In the genomic region with DNA sequence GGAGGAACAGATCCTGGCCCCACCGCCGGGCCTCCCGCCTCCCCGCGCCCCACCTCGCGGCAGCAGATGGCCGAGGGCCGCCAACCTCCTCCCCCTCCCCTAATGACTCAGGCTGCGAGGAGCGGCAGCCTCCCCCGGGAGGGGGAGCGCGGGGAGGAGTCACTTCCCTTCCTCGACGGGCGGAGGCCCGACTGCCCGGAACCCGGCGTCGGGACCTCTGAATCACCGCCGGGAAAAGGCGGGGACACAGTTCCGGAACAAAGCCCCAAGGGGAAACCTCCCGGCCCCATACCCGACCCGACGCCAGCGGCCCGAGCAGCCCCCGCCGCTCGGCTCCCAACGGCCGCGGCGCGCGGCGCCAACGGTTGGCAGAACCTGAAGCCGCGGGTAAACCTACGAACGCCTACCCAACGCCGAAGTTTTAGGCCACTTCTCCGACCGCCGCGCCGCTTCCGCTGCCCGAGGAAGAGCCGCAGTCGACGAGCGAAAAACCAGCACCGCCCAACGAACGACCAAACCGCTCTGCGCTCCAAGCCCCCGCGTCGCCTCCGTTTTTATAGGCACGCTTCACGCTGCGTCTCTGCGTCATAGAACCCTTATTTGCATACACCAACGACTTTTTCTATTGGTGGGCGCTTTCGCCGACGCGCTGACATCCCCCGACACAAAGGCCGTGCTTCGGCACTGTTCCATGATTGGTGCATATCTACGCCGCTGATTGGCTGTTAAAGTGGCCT, we compare ENCODE assay signal across 1 cellular context.
A peak's percentile ranks its signal among the peaks of the same experiment; 100 is the strongest.
TF ChIP-seq lines count a peak whose summit lies in the region.

No MANE protein-coding gene starts in this region.

TF ChIP-seq in HepG2, 621 proteins besides CTCF, POLR2A, EP300 and RAD21 (continued from another document and continues in another):
- peak; percentile 57; the same call in 1 of the 2 replicates for TF ChIP-seq PBX3 (CRISPR knock-in tag; IDR thresholded peaks at IDR 0.05; ENCODE audit: borderline replicate concordance)
- peak; percentile 96; the same call in 1 of the 2 replicates for TF ChIP-seq NFKB2 (CRISPR knock-in tag; IDR thresholded peaks at IDR 0.05; ENCODE audit: borderline replicate concordance)
- peak; percentile 90 for TF ChIP-seq HOXA9 (CRISPR knock-in tag; IDR thresholded peaks at IDR 0.05; ENCODE audit: borderline replicate concordance)
- peak; percentile 40 for TF ChIP-seq JARID2 (CRISPR knock-in tag; IDR thresholded peaks at IDR 0.05; ENCODE audit: insufficient replicate concordance)
- TF ChIP-seq AGO2 (optimal IDR thresholded peaks at IDR 0.05; ENCODE audit: low read depth, low read length): peak; percentile 100
- TF ChIP-seq ZNF704 (CRISPR knock-in tag; IDR thresholded peaks at IDR 0.05; ENCODE audit: borderline replicate concordance): peak; percentile 90; the same call in 1 of the 2 replicates
- TF ChIP-seq ZNF709 (CRISPR knock-in tag; IDR thresholded peaks at IDR 0.05): peak; percentile 97
- TF ChIP-seq ZNF607 (CRISPR knock-in tag; IDR thresholded peaks at IDR 0.05; ENCODE audit: borderline replicate concordance): peak; percentile 93; the same call in 1 of the 2 replicates
- TF ChIP-seq MED1 (CRISPR knock-in tag; IDR thresholded peaks at IDR 0.05): peak; percentile 79
- TF ChIP-seq ZSCAN25 (CRISPR knock-in tag; IDR thresholded peaks at IDR 0.05): peak; percentile 71; the same call in 1 of the 2 replicates
- peak; percentile 77; the same call in 1 of the 2 replicates for TF ChIP-seq SNRNP70 (IDR thresholded peaks at IDR 0.05; ENCODE audit: low read depth, low read length)
- TF ChIP-seq E2F2 (CRISPR knock-in tag; IDR thresholded peaks at IDR 0.05; ENCODE audit: borderline replicate concordance): peak; percentile 97; the same call in 1 of the 2 replicates
- peak; percentile 90 for TF ChIP-seq FOXK1 (CRISPR knock-in tag; IDR thresholded peaks at IDR 0.05; ENCODE audit: borderline replicate concordance, low read depth)
- peak; percentile 99 for TF ChIP-seq GMEB2 (CRISPR knock-in tag; IDR thresholded peaks at IDR 0.05; ENCODE audit: low read depth)
- TF ChIP-seq ZNF670 (CRISPR knock-in tag; IDR thresholded peaks at IDR 0.05; ENCODE audit: borderline replicate concordance): peak; percentile 85; the same call in 1 of the 2 replicates
- peak; percentile 73 for TF ChIP-seq KDM4B (CRISPR knock-in tag; IDR thresholded peaks at IDR 0.05)
- TF ChIP-seq ZNF251 (CRISPR knock-in tag; IDR thresholded peaks at IDR 0.05): 0 out of 2 replicates have a peak, but pooled peaks have one; percentile 88
- TF ChIP-seq NFIB (CRISPR knock-in tag; IDR thresholded peaks at IDR 0.05; ENCODE audit: borderline replicate concordance): no peak
- peak; percentile 99 for TF ChIP-seq SSRP1 (CRISPR knock-in tag; IDR thresholded peaks at IDR 0.05)
- 0 out of 2 replicates have a peak, but pooled peaks have one; percentile 8 for TF ChIP-seq TARDBP (CRISPR knock-in tag; IDR thresholded peaks at IDR 0.05)
- no peak; the same call in none of the 2 replicates for TF ChIP-seq ZNF816 (CRISPR knock-in tag; IDR thresholded peaks at IDR 0.05; ENCODE audit: borderline replicate concordance)
- peak; percentile 98 for TF ChIP-seq ZNF772 (CRISPR knock-in tag; IDR thresholded peaks at IDR 0.05)
- TF ChIP-seq ZSCAN9 (CRISPR knock-in tag; IDR thresholded peaks at IDR 0.05; ENCODE audit: borderline replicate concordance): peak; percentile 92
- TF ChIP-seq, protein P1, sequence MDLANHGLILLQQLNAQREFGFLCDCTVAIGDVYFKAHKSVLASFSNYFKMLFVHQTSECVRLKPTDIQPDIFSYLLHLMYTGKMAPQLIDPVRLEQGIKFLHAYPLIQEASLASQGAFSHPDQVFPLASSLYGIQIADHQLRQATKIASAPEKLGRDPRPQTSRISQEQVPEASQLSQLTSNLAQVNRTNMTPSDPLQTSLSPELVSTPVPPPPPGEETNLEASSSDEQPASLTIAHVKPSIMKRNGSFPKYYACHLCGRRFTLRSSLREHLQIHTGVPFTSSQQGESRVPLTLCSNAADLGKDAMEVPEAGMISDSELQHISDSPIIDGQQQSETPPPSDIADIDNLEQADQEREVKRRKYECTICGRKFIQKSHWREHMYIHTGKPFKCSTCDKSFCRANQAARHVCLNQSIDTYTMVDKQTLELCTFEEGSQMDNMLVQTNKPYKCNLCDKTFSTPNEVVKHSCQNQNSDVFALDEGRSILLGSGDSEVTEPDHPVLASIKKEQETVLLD (CRISPR knock-in tag; IDR thresholded peaks at IDR 0.05; ENCODE audit: low read depth): peak; percentile 69; the same call in 1 of the 2 replicates
- TF ChIP-seq, protein P2, sequence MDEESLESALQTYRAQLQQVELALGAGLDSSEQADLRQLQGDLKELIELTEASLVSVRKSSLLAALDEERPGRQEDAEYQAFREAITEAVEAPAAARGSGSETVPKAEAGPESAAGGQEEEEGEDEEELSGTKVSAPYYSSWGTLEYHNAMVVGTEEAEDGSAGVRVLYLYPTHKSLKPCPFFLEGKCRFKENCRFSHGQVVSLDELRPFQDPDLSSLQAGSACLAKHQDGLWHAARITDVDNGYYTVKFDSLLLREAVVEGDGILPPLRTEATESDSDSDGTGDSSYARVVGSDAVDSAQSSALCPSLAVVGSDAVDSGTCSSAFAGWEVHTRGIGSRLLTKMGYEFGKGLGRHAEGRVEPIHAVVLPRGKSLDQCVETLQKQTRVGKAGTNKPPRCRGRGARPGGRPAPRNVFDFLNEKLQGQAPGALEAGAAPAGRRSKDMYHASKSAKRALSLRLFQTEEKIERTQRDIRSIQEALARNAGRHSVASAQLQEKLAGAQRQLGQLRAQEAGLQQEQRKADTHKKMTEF (CRISPR knock-in tag; IDR thresholded peaks at IDR 0.05): peak; percentile 96
- TF ChIP-seq WIZ (CRISPR knock-in tag; IDR thresholded peaks at IDR 0.05): peak; percentile 27; the same call in 1 of the 2 replicates
- TF ChIP-seq CHCHD3 (CRISPR knock-in tag; IDR thresholded peaks at IDR 0.05): no peak; the same call in 1 of the 2 replicates
- no peak for TF ChIP-seq ADNP (CRISPR knock-in tag; IDR thresholded peaks at IDR 0.05)
- TF ChIP-seq, protein P3, sequence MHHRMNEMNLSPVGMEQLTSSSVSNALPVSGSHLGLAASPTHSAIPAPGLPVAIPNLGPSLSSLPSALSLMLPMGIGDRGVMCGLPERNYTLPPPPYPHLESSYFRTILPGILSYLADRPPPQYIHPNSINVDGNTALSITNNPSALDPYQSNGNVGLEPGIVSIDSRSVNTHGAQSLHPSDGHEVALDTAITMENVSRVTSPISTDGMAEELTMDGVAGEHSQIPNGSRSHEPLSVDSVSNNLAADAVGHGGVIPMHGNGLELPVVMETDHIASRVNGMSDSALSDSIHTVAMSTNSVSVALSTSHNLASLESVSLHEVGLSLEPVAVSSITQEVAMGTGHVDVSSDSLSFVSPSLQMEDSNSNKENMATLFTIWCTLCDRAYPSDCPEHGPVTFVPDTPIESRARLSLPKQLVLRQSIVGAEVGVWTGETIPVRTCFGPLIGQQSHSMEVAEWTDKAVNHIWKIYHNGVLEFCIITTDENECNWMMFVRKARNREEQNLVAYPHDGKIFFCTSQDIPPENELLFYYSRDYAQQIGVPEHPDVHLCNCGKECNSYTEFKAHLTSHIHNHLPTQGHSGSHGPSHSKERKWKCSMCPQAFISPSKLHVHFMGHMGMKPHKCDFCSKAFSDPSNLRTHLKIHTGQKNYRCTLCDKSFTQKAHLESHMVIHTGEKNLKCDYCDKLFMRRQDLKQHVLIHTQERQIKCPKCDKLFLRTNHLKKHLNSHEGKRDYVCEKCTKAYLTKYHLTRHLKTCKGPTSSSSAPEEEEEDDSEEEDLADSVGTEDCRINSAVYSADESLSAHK (CRISPR knock-in tag; IDR thresholded peaks at IDR 0.05; ENCODE audit: borderline replicate concordance): peak; percentile 86; the same call in 1 of the 2 replicates
- peak; percentile 99 for TF ChIP-seq SRSF1 (optimal IDR thresholded peaks at IDR 0.05; ENCODE audit: low read depth, low read length)
- TF ChIP-seq, protein P4, sequence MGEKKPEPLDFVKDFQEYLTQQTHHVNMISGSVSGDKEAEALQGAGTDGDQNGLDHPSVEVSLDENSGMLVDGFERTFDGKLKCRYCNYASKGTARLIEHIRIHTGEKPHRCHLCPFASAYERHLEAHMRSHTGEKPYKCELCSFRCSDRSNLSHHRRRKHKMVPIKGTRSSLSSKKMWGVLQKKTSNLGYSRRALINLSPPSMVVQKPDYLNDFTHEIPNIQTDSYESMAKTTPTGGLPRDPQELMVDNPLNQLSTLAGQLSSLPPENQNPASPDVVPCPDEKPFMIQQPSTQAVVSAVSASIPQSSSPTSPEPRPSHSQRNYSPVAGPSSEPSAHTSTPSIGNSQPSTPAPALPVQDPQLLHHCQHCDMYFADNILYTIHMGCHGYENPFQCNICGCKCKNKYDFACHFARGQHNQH (CRISPR knock-in tag; IDR thresholded peaks at IDR 0.05): peak; percentile 86; the same call in 1 of the 2 replicates
- TF ChIP-seq CEBPG (CRISPR knock-in tag; IDR thresholded peaks at IDR 0.05): 0 out of 2 replicates have a peak, but pooled peaks have one; percentile 3
- TF ChIP-seq BCLAF1 (IDR thresholded peaks at IDR 0.05): no peak
- TF ChIP-seq, protein P5, sequence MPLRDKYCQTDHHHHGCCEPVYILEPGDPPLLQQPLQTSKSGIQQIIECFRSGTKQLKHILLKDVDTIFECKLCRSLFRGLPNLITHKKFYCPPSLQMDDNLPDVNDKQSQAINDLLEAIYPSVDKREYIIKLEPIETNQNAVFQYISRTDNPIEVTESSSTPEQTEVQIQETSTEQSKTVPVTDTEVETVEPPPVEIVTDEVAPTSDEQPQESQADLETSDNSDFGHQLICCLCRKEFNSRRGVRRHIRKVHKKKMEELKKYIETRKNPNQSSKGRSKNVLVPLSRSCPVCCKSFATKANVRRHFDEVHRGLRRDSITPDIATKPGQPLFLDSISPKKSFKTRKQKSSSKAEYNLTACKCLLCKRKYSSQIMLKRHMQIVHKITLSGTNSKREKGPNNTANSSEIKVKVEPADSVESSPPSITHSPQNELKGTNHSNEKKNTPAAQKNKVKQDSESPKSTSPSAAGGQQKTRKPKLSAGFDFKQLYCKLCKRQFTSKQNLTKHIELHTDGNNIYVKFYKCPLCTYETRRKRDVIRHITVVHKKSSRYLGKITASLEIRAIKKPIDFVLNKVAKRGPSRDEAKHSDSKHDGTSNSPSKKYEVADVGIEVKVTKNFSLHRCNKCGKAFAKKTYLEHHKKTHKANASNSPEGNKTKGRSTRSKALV (CRISPR knock-in tag; IDR thresholded peaks at IDR 0.05): peak; percentile 87
- no peak for TF ChIP-seq ZNF577 (CRISPR knock-in tag; IDR thresholded peaks at IDR 0.05; ENCODE audit: borderline replicate concordance, low read depth)
- TF ChIP-seq ZNF17 (CRISPR knock-in tag; IDR thresholded peaks at IDR 0.05): no peak
- peak; percentile 98 for TF ChIP-seq U2AF1 (optimal IDR thresholded peaks at IDR 0.05; ENCODE audit: low read depth, low read length)
